ENCODE assay signal across 8 cellular contexts in the genomic region with DNA sequence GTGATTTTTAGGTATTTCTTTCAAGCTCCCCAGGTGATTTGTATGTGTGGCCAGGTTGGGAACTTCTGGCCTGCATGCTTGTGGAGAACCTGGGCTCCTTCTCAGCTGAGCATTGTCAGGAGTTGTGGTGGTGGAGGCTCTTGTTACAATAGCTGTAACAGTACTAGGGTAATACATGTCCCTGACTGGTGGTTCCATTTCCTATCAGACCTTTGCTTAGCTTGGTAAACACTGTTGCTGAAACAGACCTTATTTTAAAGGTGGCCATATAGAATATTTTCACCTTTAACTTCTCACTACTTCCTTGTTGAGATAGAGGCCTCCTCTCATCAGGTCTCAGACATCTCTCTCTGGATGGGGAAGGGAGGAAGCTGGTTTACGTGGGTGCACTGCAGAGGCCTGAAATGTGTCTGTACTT.
A peak's percentile ranks its signal among the peaks of the same experiment; 100 is the strongest.
DNase-seq lines count a peak whose midpoint lies in the region; ATAC-seq and TF ChIP-seq lines count a peak whose summit lies in the region.

No MANE protein-coding gene starts in this region.

- H3K4me1 ChIP-seq in Karpas-422 (ENCODE audit: low read length) = peaks cover 44% of the 10 kb centered on the region
- peaks cover 0 to 1% of the 10 kb centered on the region in 2 donors for H3K4me1 ChIP-seq in aorta (ENCODE audit: control insufficient read depth in 1 of 2, insufficient read depth in 2 of 2, low read length in 2 of 2)

- H4K20me1 ChIP-seq in Karpas-422 (ENCODE audit: insufficient read depth, low read depth, low read length) = no peaks in the 10 kb centered on the region

- DNase-seq in Karpas-422 (peak; percentile 76), memory B cell (ENCODE audit: low spot score in 2 of 2) (peak in 1 of 2 donors; percentile 13), NCI-H1436 (lab: John Stamatoyannopoulos, UW) (no peak), aorta (no peak), SW 1271 (lab: John Stamatoyannopoulos, UW) (no peak), NCI-H1105 (lab: John Stamatoyannopoulos, UW) (no peak)

- H3K9me2 ChIP-seq in Karpas-422 (replicated peaks; ENCODE audit: insufficient read depth, low read length) = peaks cover 9% of the 10 kb centered on the region; the same call in 1 of the 2 replicates

- no peaks in the 10 kb centered on the region for H3K27me3 Mint-ChIP-seq in memory B cell

- peak overlapping the region; percentile 29 for H3K4me3 ChIP-seq in Karpas-422 (ENCODE audit: low read length)
- H3K4me3 ChIP-seq in aorta (ENCODE audit: low read length in 2 of 2) = no peak overlapping the region

- peak overlapping the region; percentile 54 for H3K9ac ChIP-seq in Karpas-422 (ENCODE audit: low read length)

- H3K4me3 Mint-ChIP-seq in memory B cell = peak overlapping the region; percentile 76

- peaks cover 2% of the 10 kb centered on the region for H3K9me3 Mint-ChIP-seq in memory B cell

- H3K4me2 ChIP-seq in Karpas-422 (ENCODE audit: low read depth, low read length, poor library complexity, severe bottlenecking) = peak overlapping the region; percentile 77

- peak overlapping the region; percentile 98 for H3K27ac Mint-ChIP-seq in memory B cell

- peaks cover 29% of the 10 kb centered on the region for H3K36me3 Mint-ChIP-seq in memory B cell

- intact Hi-C loops in aorta (cut with DNase I) = no loop called here

- H2AFZ ChIP-seq in Karpas-422 (ENCODE audit: low read length) = peak overlapping the region; percentile 14

- peak; percentile 43 for TF ChIP-seq POLR2A in GM18505 (IDR thresholded peaks at IDR 0.05; ENCODE audit: borderline replicate concordance, extremely low read depth, insufficient read depth, insufficient read length)

- 84 to 95% methylated on average over 1 of the region's 1 CpG for WGBS in aorta, 2 donors

- H3K27ac ChIP-seq in Karpas-422 (ENCODE audit: low read length) (peak overlapping the region; percentile 98), aorta (ENCODE audit: low read depth in 1 of 2, low read length in 2 of 2) (no peak overlapping the region)

- H3K27me3 ChIP-seq in Karpas-422 (ENCODE audit: low read length) (no peaks in the 10 kb centered on the region), aorta (ENCODE audit: control insufficient read depth in 1 of 2, insufficient read depth in 2 of 2, low read length in 1 of 2) (no peaks in the 10 kb centered on the region)

- no peaks in the 10 kb centered on the region for H3K36me3 ChIP-seq in Karpas-422 (ENCODE audit: insufficient read depth, low read length)
- H3K36me3 ChIP-seq in aorta (ENCODE audit: control insufficient read depth in 1 of 2, insufficient read depth in 2 of 2, low read length in 1 of 2) = no peaks in the 10 kb centered on the region

- ATAC-seq in GM18505 (IDR thresholded peaks at IDR 0.05; ENCODE audit: unreplicated experiment) (peak; percentile 45), GM21576 (IDR thresholded peaks at IDR 0.05; ENCODE audit: unreplicated experiment) (peak; percentile 54), memory B cell (ENCODE audit: low read depth) (peak; percentile 20), aorta (ENCODE audit: low FRiP score) (no peak)

- no peaks in the 10 kb centered on the region for H3K79me2 ChIP-seq in Karpas-422 (ENCODE audit: low read length)

- peaks cover 70% of the 10 kb centered on the region for H3K4me1 Mint-ChIP-seq in memory B cell

- H3K9me3 ChIP-seq in Karpas-422 (ENCODE audit: low read length) = no peaks in the 10 kb centered on the region
- H3K9me3 ChIP-seq in aorta (ENCODE audit: control insufficient read depth, low read length) = no peaks in the 10 kb centered on the region
